1 cellular context compared by ENCODE assay signal in genomic region chr12:92745874-92746553, GRCh38.
TF ChIP-seq lines count a peak whose summit lies in the region.

No MANE protein-coding gene starts in this region.

TF ChIP-seq in endothelial cell of umbilical vein, 7 proteins besides CTCF, POLR2A, EP300 and RAD21:
- TF ChIP-seq FOS (IDR thresholded peaks at IDR 0.05; ENCODE audit: borderline replicate concordance, insufficient read depth, low read length) (peak; percentile 100), GATA2 (IDR thresholded peaks at IDR 0.05; ENCODE audit: insufficient read depth, insufficient read length, low read depth, low read length) (peak; percentile 52), EZH2 (IDR thresholded peaks at IDR 0.05; ENCODE audit: borderline replicate concordance, low read depth, low read length, severe bottlenecking) (no peak), JUN (IDR thresholded peaks at IDR 0.05; ENCODE audit: borderline replicate concordance, insufficient read depth, insufficient read length, low read depth) (peak; percentile 99), POLR2AphosphoS5 (IDR thresholded peaks at IDR 0.05; ENCODE audit: insufficient read depth, low read depth, low read length) (peak; percentile 95), MYC (IDR thresholded peaks at IDR 0.05; ENCODE audit: low read depth, low read length) (no peak), MAX (IDR thresholded peaks at IDR 0.05; ENCODE audit: insufficient read depth, insufficient read length) (no peak)
